Comparison of ENCODE assay signal across 9 cellular contexts in genomic region chr5:88203977-88204735, GRCh38.
DNase-seq lines count a peak whose midpoint lies in the region; ATAC-seq, FAIRE-seq and TF ChIP-seq lines count a peak whose summit lies in the region.
"Had no signal": no experiment of that assay in that cellular context is flagged by ENCODE, and none has a peak within 500 bp of the region (broad histone marks: within the 10 kb centered on the region; RNA-seq: fewer than 3 reads in every experiment).

No MANE protein-coding gene starts in this region.

- H3K4me1 ChIP-seq in iPS-18a (ENCODE audit: control insufficient read depth, low read depth, low read length) (peaks cover 9% of the 10 kb centered on the region), upper lobe of right lung (no peaks in the 10 kb centered on the region), mesenchymal stem cell (ENCODE audit: control insufficient read depth, insufficient read depth, low read depth, low read length) (no peaks in the 10 kb centered on the region)

- no peak overlapping the region for H2BK12ac ChIP-seq in mesenchymal stem cell (ENCODE audit: low read length in 2 of 2)

- no peaks in the 10 kb centered on the region for H3K27me3 ChIP-seq in iPS-18a (ENCODE audit: control insufficient read depth, insufficient read depth, low read length)
- H3K27me3 ChIP-seq in upper lobe of right lung: no peaks in the 10 kb centered on the region
- no peaks in the 10 kb centered on the region for H3K27me3 ChIP-seq in mesenchymal stem cell (ENCODE audit: control insufficient read depth in 1 of 2, insufficient read depth in 1 of 2, low read length in 2 of 2)

- H3K14ac ChIP-seq in mesenchymal stem cell (ENCODE audit: low read length in 2 of 2): no peak overlapping the region

- H2AFZ ChIP-seq in mesenchymal stem cell (ENCODE audit: low read depth, low read length): no peak overlapping the region

- no peak overlapping the region for H2BK5ac ChIP-seq in mesenchymal stem cell (ENCODE audit: low read depth, low read length, poor library complexity, severe bottlenecking)

- H3K4me3 Mint-ChIP-seq in activated CD4-positive, alpha-beta T cell treated with anti-CD3 and anti-CD28 coated beads, Interleukin-2, amount 10 ng/mL, durations not matched to agents 7 days and 5 days: peak overlapping the region; percentile 41

- H3K27me3 Mint-ChIP-seq in activated CD4-positive, alpha-beta T cell treated with anti-CD3 and anti-CD28 coated beads, Interleukin-2, amount 10 ng/mL, durations not matched to agents 7 days and 5 days: no peaks in the 10 kb centered on the region

- H3K23ac ChIP-seq in mesenchymal stem cell (ENCODE audit: low read length in 2 of 2): no peak overlapping the region

- H3K4me3 ChIP-seq in iPS-18a (ENCODE audit: low read length) (no peak overlapping the region), upper lobe of right lung (no peak overlapping the region), mesenchymal stem cell (ENCODE audit: insufficient read depth in 1 of 2, low read depth in 1 of 2, low read length in 2 of 2) (no peak overlapping the region)

- H3K9me3 ChIP-seq in iPS-18a (ENCODE audit: control insufficient read depth, low read depth, low read length) (no peaks in the 10 kb centered on the region), upper lobe of right lung (no peaks in the 10 kb centered on the region), mesenchymal stem cell (ENCODE audit: control insufficient read depth, low read length) (no peaks in the 10 kb centered on the region)

- H3K4me1 Mint-ChIP-seq in activated CD4-positive, alpha-beta T cell treated with anti-CD3 and anti-CD28 coated beads, Interleukin-2, amount 10 ng/mL, durations not matched to agents 7 days and 5 days: peaks cover 14% of the 10 kb centered on the region

- TF ChIP-seq CTCF in upper lobe of right lung (IDR thresholded peaks at IDR 0.05): no peak
- TF ChIP-seq CTCF in D721Med (IDR thresholded peaks at IDR 0.05; ENCODE audit: insufficient read depth, missing control alignments): no peak

- no peak overlapping the region for H3K4me2 ChIP-seq in mesenchymal stem cell (ENCODE audit: low read length, poor library complexity, severe bottlenecking)

- H2BK15ac ChIP-seq in mesenchymal stem cell (ENCODE audit: low read depth, poor library complexity, severe bottlenecking): no peak overlapping the region

- FAIRE-seq in D721Med (lab: Jason Lieb, UNC): no peak

- 99% methylated on average over 3 of the region's 5 CpGs for WGBS in mesenchymal stem cell

- POLR2A ChIA-PET in activated CD4-positive, alpha-beta T cell treated with anti-CD3 and anti-CD28 coated beads, Interleukin-2, amount 10 ng/mL, durations not matched to agents 7 days and 5 days (lab: Charles Lee): interaction anchor here (0.5 kb wide), 1 partner anchor 61 kb away, joined by 3 read pairs; no protein-coding TSS in a partner anchor

- H3K18ac ChIP-seq in mesenchymal stem cell (ENCODE audit: low read depth in 1 of 2, low read length in 2 of 2): no peak overlapping the region

- H3K36me3 ChIP-seq in iPS-18a (ENCODE audit: control insufficient read depth, low read depth, low read length) (peaks cover 4% of the 10 kb centered on the region), upper lobe of right lung (peaks cover 23% of the 10 kb centered on the region), mesenchymal stem cell (ENCODE audit: control insufficient read depth in 1 of 2, insufficient read depth in 2 of 2, low read depth in 1 of 2, low read length in 2 of 2) (peaks cover 0 to 39% of the 10 kb centered on the region in 2 experiments)

- peak; percentile 30 for ATAC-seq in upper lobe of right lung

- intact Hi-C loops in upper lobe of right lung (cut with DNase I): no loop called here

- no peak overlapping the region for H2BK120ac ChIP-seq in mesenchymal stem cell (ENCODE audit: low read depth, low read length)

- CTCF ChIA-PET in activated CD4-positive, alpha-beta T cell treated with anti-CD3 and anti-CD28 coated beads, Interleukin-2, amount 10 ng/mL, durations not matched to agents 7 days and 5 days (lab: Charles Lee): interaction anchor here (0.8 kb wide), 1 partner anchor 12 kb away, joined by 3 read pairs; no protein-coding TSS in a partner anchor

- peak in 2 of 3 donors; percentile 17 to 35 for DNase-seq in stimulated activated CD4-positive, alpha-beta T cell treated with anti-CD3 and anti-CD28 coated beads, Interleukin-12 subunit alpha, Interleukin-12 subunit beta, amount 100 ng/mL, for 48 hours (ENCODE audit: low read depth in 2 of 3, low spot score in 1 of 3)
- DNase-seq in stimulated activated CD4-positive, alpha-beta T cell treated with anti-CD3 and anti-CD28 coated beads, Interleukin-12 subunit alpha, Interleukin-12 subunit beta, amount 100 ng/mL, for 4 hours: no peak
- DNase-seq in activated CD4-positive, alpha-beta T cell treated with anti-CD3 and anti-CD28 coated beads, Interleukin-2, amount 10 ng/mL, durations not matched to agents 7 days and 5 days: peak; percentile 56
- DNase-seq in upper lobe of right lung (no peak), NCI-H748 (lab: John Stamatoyannopoulos, UW; ENCODE audit: unreplicated experiment) (no peak), D721Med (ENCODE audit: insufficient read length, low spot score) (no peak), mesenchymal stem cell (no peak)
- DNase-seq: NCI-H1417 treated with DMSO at 0.1 percent for 48 hours had no signal

- H3K36me3 Mint-ChIP-seq in activated CD4-positive, alpha-beta T cell treated with anti-CD3 and anti-CD28 coated beads, Interleukin-2, amount 10 ng/mL, durations not matched to agents 7 days and 5 days (ENCODE audit: low read depth): peaks cover 34% of the 10 kb centered on the region

- no peak overlapping the region for H2AK5ac ChIP-seq in mesenchymal stem cell (ENCODE audit: low read length, severe bottlenecking)

- H4K8ac ChIP-seq in mesenchymal stem cell (ENCODE audit: low read length): no peak overlapping the region

- H3K9ac ChIP-seq in iPS-18a (ENCODE audit: low read length): peak overlapping the region; percentile 36
- H3K9ac ChIP-seq in mesenchymal stem cell (ENCODE audit: low read length): no peak overlapping the region

- H4K91ac ChIP-seq in mesenchymal stem cell (ENCODE audit: low read length): no peak overlapping the region

- peaks cover 3% of the 10 kb centered on the region for H3K79me1 ChIP-seq in mesenchymal stem cell (replicated peaks; ENCODE audit: low read length, poor library complexity, severe bottlenecking)

- H3K27ac Mint-ChIP-seq in activated CD4-positive, alpha-beta T cell treated with anti-CD3 and anti-CD28 coated beads, Interleukin-2, amount 10 ng/mL, durations not matched to agents 7 days and 5 days: peak overlapping the region; percentile 84

- H3K9me3 Mint-ChIP-seq in activated CD4-positive, alpha-beta T cell treated with anti-CD3 and anti-CD28 coated beads, Interleukin-2, amount 10 ng/mL, durations not matched to agents 7 days and 5 days: no peaks in the 10 kb centered on the region

- H3K4ac ChIP-seq in mesenchymal stem cell (ENCODE audit: low read depth in 1 of 2, low read length in 2 of 2): no peak overlapping the region

- H3K27ac ChIP-seq in iPS-18a (ENCODE audit: low read length) (peak overlapping the region; percentile 72), upper lobe of right lung (no peak overlapping the region), mesenchymal stem cell (ENCODE audit: low read length, poor library complexity, severe bottlenecking) (no peak overlapping the region)

Comparison
In these comparisons a context has a peak if more than half of its experiments do, and no peak if none do; other contexts are left out.
1. DNase-seq: peak in stimulated activated CD4-positive, alpha-beta T cell treated with anti-CD3 and anti-CD28 coated beads, Interleukin-12 subunit alpha, Interleukin-12 subunit beta, amount 100 ng/mL, for 48 hours (2 of 3) and activated CD4-positive, alpha-beta T cell treated with anti-CD3 and anti-CD28 coated beads, Interleukin-2, amount 10 ng/mL, durations not matched to agents 7 days and 5 days (single experiment); none in stimulated activated CD4-positive, alpha-beta T cell treated with anti-CD3 and anti-CD28 coated beads, Interleukin-12 subunit alpha, Interleukin-12 subunit beta, amount 100 ng/mL, for 4 hours (single experiment), upper lobe of right lung (single experiment), NCI-H748 (single experiment), D721Med (single experiment) and mesenchymal stem cell (single experiment).